ENCODE assay signal across 11 cellular contexts in genomic region chr17:77886387-77886728, GRCh38.
DNase-seq lines count a peak whose midpoint lies in the region; ATAC-seq, FAIRE-seq and TF ChIP-seq lines count a peak whose summit lies in the region.
"Had no signal": no experiment of that assay in that cellular context is flagged by ENCODE, and none has a peak within 500 bp of the region (broad histone marks: within the 10 kb centered on the region; RNA-seq: fewer than 3 reads in every experiment).

No MANE protein-coding gene starts in this region.

- H3K4me2 ChIP-seq in A549, result peak overlapping the region; percentile 68

- no peak for TF ChIP-seq EP300 in A549 (IDR thresholded peaks at IDR 0.05)

- peak in 1 of 2 experiments; percentile 33 for DNase-seq in A549 (ENCODE audit: low read depth in 1 of 2, low spot score in 1 of 2)
- DNase-seq in GM18507 (ENCODE audit: extremely low spot score, insufficient read length, low read depth), result no peak
- peak; percentile 61 for DNase-seq in SW480 (ENCODE audit: low spot score)
- DNase-seq in immature natural killer cell, result no peak
- DNase-seq in NCI-H524 treated with DMSO at 0.1 percent for 48 hours (lab: John Stamatoyannopoulos, UW), result no peak
- no peak for DNase-seq in GM03348 (ENCODE audit: low spot score)
- DNase-seq: NCI-H446 had no signal

- ATAC-seq in A549, result peak; percentile 27 to 28; a peak in 5 of 6 replicates
- no peak for ATAC-seq in HG03571 (IDR thresholded peaks at IDR 0.05; ENCODE audit: unreplicated experiment)
- no peak for ATAC-seq in HG02885 (IDR thresholded peaks at IDR 0.05; ENCODE audit: poor library complexity, unreplicated experiment)

- TF ChIP-seq CTCF in A549 (IDR thresholded peaks at IDR 0.05), result no peak

- peak overlapping the region in 1 of 2 experiments; percentile 31; a peak in 1 of 6 replicates for H3K27ac ChIP-seq in A549

- TF ChIP-seq POLR2A in A549 (IDR thresholded peaks at IDR 0.05; ENCODE audit: low read length), result no peak

- H3K9me3 ChIP-seq in A549, result no peaks in the 10 kb centered on the region
- H3K9me3 ChIP-seq: uterus had no signal

- CTCF ChIA-PET in A549 (lab: Yijun Ruan, JAX), result interaction anchor here (0.8 to 2.4 kb wide), 8 partner anchors 9 to 344 kb away, joined by 3 to 10 read pairs (median 4); no protein-coding TSS in a partner anchor

- peaks cover 69 to 77% of the 10 kb centered on the region in 2 donors for H3K4me1 Mint-ChIP-seq in immature natural killer cell

- TF ChIP-seq RAD21 in A549 (conservative IDR thresholded peaks at IDR 0.05 in 1 of 2, IDR thresholded peaks at IDR 0.05 in 1 of 2), result no peak

- H3K9me3 Mint-ChIP-seq in immature natural killer cell, result no peaks in the 10 kb centered on the region

- 18% methylated on average over 13 of the region's 13 CpGs for WGBS in A549 (ENCODE audit: missing lambda C conversion rate)

- peaks cover 9 to 31% (median 27%) of the 10 kb centered on the region in 3 donors for H3K27me3 Mint-ChIP-seq in immature natural killer cell (ENCODE audit: low read depth in 3 of 3)

- FAIRE-seq in A549 (lab: Jason Lieb, UNC) (no peak), GM18507 (lab: Jason Lieb, UNC) (peak; percentile 35)
- FAIRE-seq: GM12892 had no signal

- peaks cover 20% of the 10 kb centered on the region; the same call in 2 of the 3 replicates for H3K4me1 ChIP-seq in A549

- peak overlapping the region; percentile 43 to 93 (median 84) for H3K4me3 Mint-ChIP-seq in immature natural killer cell

- H3K36me3 Mint-ChIP-seq in immature natural killer cell, result no peaks in the 10 kb centered on the region

- H3K27ac Mint-ChIP-seq in immature natural killer cell, result peak overlapping the region; percentile 94 to 100 (median 97)

- peak overlapping the region; percentile 24; the same call in 2 of the 3 replicates for H3K4me3 ChIP-seq in A549
- H3K4me3 ChIP-seq: uterus had no signal

- POLR2A ChIA-PET in A549 (lab: Yijun Ruan, JAX), result interaction anchor here (3.5 kb wide), 1 partner anchor 71 kb away, joined by 48 read pairs; the partner anchor contains the start of gene TNRC6C

TF ChIP-seq in A549, 52 proteins besides CTCF, POLR2A, EP300 and RAD21:
- no peak for TF ChIP-seq RNF2 (IDR thresholded peaks at IDR 0.05; ENCODE audit: borderline replicate concordance, low read depth)
- peak in 1 of 2 experiments; percentile 36; a peak in 2 of 4 replicates for TF ChIP-seq CEBPB (IDR thresholded peaks at IDR 0.05)

Comparison
In these comparisons a context has a peak if more than half of its experiments do, and no peak if none do; other contexts are left out.
1. ATAC-seq: peak in A549 (2 of 2); none in HG03571 (single experiment) and HG02885 (single experiment).